ENCODE assay signal across 14 cellular contexts in the genomic region with DNA sequence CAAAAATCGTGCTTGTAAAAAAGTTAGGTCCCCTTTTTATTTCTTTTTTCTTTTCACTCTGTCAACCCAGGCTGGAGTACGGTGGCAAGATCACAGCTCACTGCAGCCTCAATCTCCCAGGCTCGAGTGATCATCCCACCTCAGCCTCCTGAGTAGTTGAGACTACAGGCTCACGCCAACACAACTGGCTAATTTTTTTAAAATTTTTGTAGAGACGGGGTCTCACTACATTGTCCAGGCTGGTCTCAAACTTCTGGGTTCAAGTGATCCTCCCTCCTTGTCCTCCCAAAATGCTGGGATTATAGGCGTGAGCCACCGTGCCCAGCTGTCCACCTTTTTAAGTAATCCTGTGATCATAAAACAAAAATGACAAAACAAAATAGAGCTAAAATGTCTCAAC. TPM values are rescaled to one million over a fixed set of nuclear protein-coding genes. Genes with fewer than 3 reads are reported as not detected.
DNase-seq lines count a peak whose midpoint lies in the region; ATAC-seq, FAIRE-seq and TF ChIP-seq lines count a peak whose summit lies in the region.
"Had no signal": no experiment of that assay in that cellular context is flagged by ENCODE, and none has a peak within 500 bp of the region (broad histone marks: within the 10 kb centered on the region; RNA-seq: fewer than 3 reads in every experiment).

No MANE protein-coding gene starts in this region.

- CTCF ChIA-PET in A549 (lab: Yijun Ruan, JAX): interaction anchor here (0.8 to 11.3 kb wide), 27 partner anchors 9 to 131 kb away, joined by 3 to 136 read pairs (median 5); partner anchors contain the start of gene ARHGAP12
- CTCF ChIA-PET in Panc1 (lab: Charles Lee): interaction anchor here (1.7 kb wide), 1 partner anchor 86 kb away, joined by 13 read pairs; no protein-coding TSS in a partner anchor

- H3K4me3 ChIP-seq in A549 (no peak overlapping the region), Panc1 (ENCODE audit: low read depth in 2 of 2, low read length in 2 of 2) (peak overlapping the region in 1 of 2 experiments; percentile 29; a peak in 2 of 4 replicates), esophagus (ENCODE audit: low read depth in 1 of 2, low read length in 2 of 2) (no peak overlapping the region), pancreas (peak overlapping the region in 2 of 4 donors; percentile 16 to 17)
- H3K4me3 ChIP-seq: lung, testis had no signal

- TF ChIP-seq RAD21 in A549 (conservative IDR thresholded peaks at IDR 0.05 in 1 of 2, IDR thresholded peaks at IDR 0.05 in 1 of 2): no peak

- H3K9me3 Mint-ChIP-seq in T-helper 2 cell treated with Interferon-gamma antibody and Interleukin-4, amounts not matched to agents 5 μg/mL and 100 μg/mL, for 36 hours: no peaks in the 10 kb centered on the region

- TF ChIP-seq EP300 in A549 (IDR thresholded peaks at IDR 0.05): no peak

- H3K9me3 ChIP-seq in A549 (no peaks in the 10 kb centered on the region), Panc1 (ENCODE audit: control insufficient read depth, insufficient read depth, low read depth, low read length) (no peaks in the 10 kb centered on the region), esophagus (ENCODE audit: control insufficient read depth in 2 of 2, insufficient read depth in 1 of 2, low read depth in 1 of 2, low read length in 1 of 2) (no peaks in the 10 kb centered on the region), pancreas (no peaks in the 10 kb centered on the region)
- H3K9me3 ChIP-seq: heart right ventricle, testis had no signal

- no peak for FAIRE-seq in A549 (lab: Jason Lieb, UNC)
- no peak for FAIRE-seq in pancreas (lab: Jason Lieb, UNC)
- FAIRE-seq: GM18507 had no signal

- no peaks in the 10 kb centered on the region for H3K4me1 Mint-ChIP-seq in T-helper 2 cell treated with Interferon-gamma antibody and Interleukin-4, amounts not matched to agents 5 μg/mL and 100 μg/mL, for 36 hours (ENCODE audit: low read depth)

- TF ChIP-seq CTCF in A549 (IDR thresholded peaks at IDR 0.05): no peak
- no peak for TF ChIP-seq CTCF in Panc1 (IDR thresholded peaks at IDR 0.05)
- peak in 1 of 4 donors; percentile 2 for TF ChIP-seq CTCF in pancreas (IDR thresholded peaks at IDR 0.05)

- H3K27me3 Mint-ChIP-seq in T-helper 2 cell treated with Interferon-gamma antibody and Interleukin-4, amounts not matched to agents 5 μg/mL and 100 μg/mL, for 36 hours (ENCODE audit: low read depth): peaks cover 5% of the 10 kb centered on the region
- H3K27me3 Mint-ChIP-seq: activated naive CD4-positive, alpha-beta T cell treated with anti-CD3 and anti-CD28 coated beads, Interleukin-2, amount 50 U/mL, for 24 hours had no signal

- H3K36me3 ChIP-seq in Panc1 (ENCODE audit: control insufficient read depth, insufficient read depth, low read length) (no peaks in the 10 kb centered on the region), esophagus (ENCODE audit: control insufficient read depth in 2 of 2, insufficient read depth in 2 of 2, low read length in 1 of 2) (no peaks in the 10 kb centered on the region), pancreas (no peaks in the 10 kb centered on the region)
- H3K36me3 ChIP-seq: heart right ventricle had no signal

- no TSS peak for BruUV-seq in Panc1 (replicated peaks; lab: Mats Ljungman, UMichigan)

- TF ChIP-seq POLR2A in A549 (IDR thresholded peaks at IDR 0.05; ENCODE audit: low read length): no peak

- DNase-seq in A549 (ENCODE audit: low read depth in 1 of 2, low spot score in 1 of 2) (no peak), Panc1 (ENCODE audit: low read depth, low spot score) (no peak), pancreas (no peak), epidermal melanocyte (ENCODE audit: insufficient read length, low spot score) (no peak), NCI-H1105 treated with DMSO at 0.1 percent for 48 hours (lab: John Stamatoyannopoulos, UW) (no peak)
- no peak for DNase-seq in T-helper 2 cell treated with Interferon-gamma antibody and Interleukin-4, amounts not matched to agents 5 μg/mL and 100 μg/mL, for 36 hours (ENCODE audit: low spot score)
- no peak for DNase-seq in activated CD4-positive, CD25-positive, alpha-beta regulatory T cell (lab: John Stamatoyannopoulos, UW)
- DNase-seq: KG1, testis had no signal

- ATAC-seq in A549 (no peak), Panc1 (no peak), pancreas (no peak)

- in situ Hi-C loops in Panc1 (cut with HindIII; ENCODE audit: low pct_unique_long_range_greater_than_20kb, low sequenced_read_pairs): no loop called here

- H3K27ac Mint-ChIP-seq in T-helper 2 cell treated with Interferon-gamma antibody and Interleukin-4, amounts not matched to agents 5 μg/mL and 100 μg/mL, for 36 hours: no peak overlapping the region
- H3K27ac Mint-ChIP-seq: activated naive CD4-positive, alpha-beta T cell treated with anti-CD3 and anti-CD28 coated beads, Interleukin-2, amount 50 U/mL, for 24 hours had no signal

- H3K4me3 Mint-ChIP-seq in T-helper 2 cell treated with Interferon-gamma antibody and Interleukin-4, amounts not matched to agents 5 μg/mL and 100 μg/mL, for 36 hours: no peak overlapping the region
- H3K4me3 Mint-ChIP-seq: activated naive CD4-positive, alpha-beta T cell treated with anti-CD3 and anti-CD28 coated beads, Interleukin-2, amount 50 U/mL, for 24 hours had no signal

- H3K4me2 ChIP-seq in A549: peak overlapping the region; percentile 62

- H3K36me3 Mint-ChIP-seq in T-helper 2 cell treated with Interferon-gamma antibody and Interleukin-4, amounts not matched to agents 5 μg/mL and 100 μg/mL, for 36 hours (ENCODE audit: low read depth): no peaks in the 10 kb centered on the region
- H3K36me3 Mint-ChIP-seq: activated naive CD4-positive, alpha-beta T cell treated with anti-CD3 and anti-CD28 coated beads, Interleukin-2, amount 50 U/mL, for 24 hours had no signal

- intact Hi-C loops in Panc1 (cut with micrococcal nuclease; ENCODE audit: unreplicated experiment) (loop anchor here (5.0 kb wide), 1 partner anchor 86 kb away; no protein-coding TSS in a partner anchor), pancreas (cut with DNase I) (no loop called here)

- POLR2A ChIA-PET in A549 (lab: Yijun Ruan, JAX): interaction anchor here (0.6 to 1.5 kb wide), 2 partner anchors 19 to 46 kb away, joined by 5 to 6 read pairs; partner anchors contain the start of gene ARHGAP12
- POLR2A ChIA-PET in Panc1 (lab: Charles Lee): interaction anchor here (0.6 kb wide), 1 partner anchor 103 kb away, joined by 5 read pairs; no protein-coding TSS in a partner anchor

- 64% methylated on average over 7 of the region's 7 CpGs for WGBS in A549 (ENCODE audit: missing lambda C conversion rate)
- 68 to 76% methylated on average over 7 of the region's 7 CpGs for WGBS in esophagus, 2 donors
- WGBS in pancreas, 2 donors: 58 to 60% methylated on average over 7 of the region's 7 CpGs

- H3K27me3 ChIP-seq in Panc1 (ENCODE audit: control insufficient read depth, insufficient read depth, low read length) (no peaks in the 10 kb centered on the region), esophagus (ENCODE audit: control insufficient read depth in 1 of 2, insufficient read depth in 2 of 2, low read length in 2 of 2) (no peaks in the 10 kb centered on the region), pancreas (no peaks in the 10 kb centered on the region)
- H3K27me3 ChIP-seq: heart right ventricle, testis had no signal

- peaks cover 61% of the 10 kb centered on the region for H3K4me1 ChIP-seq in A549
- H3K4me1 ChIP-seq in Panc1 (ENCODE audit: control insufficient read depth, insufficient read depth, low read length): peaks cover 33% of the 10 kb centered on the region
- H3K4me1 ChIP-seq in esophagus (ENCODE audit: control insufficient read depth in 2 of 2, insufficient read depth in 2 of 2, low read length in 1 of 2): no peaks in the 10 kb centered on the region
- peaks cover 26 to 38% (median 32%) of the 10 kb centered on the region in 3 donors for H3K4me1 ChIP-seq in pancreas
- H3K4me1 ChIP-seq: testis had no signal

- H3K27ac ChIP-seq in A549 (peak overlapping the region; percentile 72 to 82), Panc1 (ENCODE audit: low read length) (peak overlapping the region; percentile 97), esophagus (ENCODE audit: low read depth in 2 of 2, low read length in 1 of 2) (peak overlapping the region; percentile 52 to 71), pancreas (peak overlapping the region in 3 of 4 donors; percentile 26 to 51 (median 42))
- H3K27ac ChIP-seq: testis had no signal

TF ChIP-seq in A549, 52 proteins besides CTCF, POLR2A, EP300 and RAD21:
- TF ChIP-seq EHF (CRISPR knock-in tag; IDR thresholded peaks at IDR 0.05) (no peak), JUN (IDR thresholded peaks at IDR 0.05) (0 out of 5 replicates have a peak, but pooled peaks of 1 of the 2 experiments have one; percentile 4)
TF ChIP-seq in A549: peak in this region for 1.

RNA-seq across cellular contexts. Expression of gene ARHGAP12, which starts 19.4 kb away (rescaled TPM):
- 39.0 and 49.3 TPM in 2 replicates for polyA plus RNA-seq in A549 (2011; rRNA removed)
- 6.3 and 7.7 TPM in 2 replicates for polyA plus RNA-seq in A549 (2012; cell fraction: cytosol; rRNA removed)
- polyA plus RNA-seq in A549 (2012; cell fraction: nucleus; rRNA removed): 6.2 and 12.8 TPM in 2 replicates
- polyA plus RNA-seq in A549 (2017; fragmentation: RNase III; extraction: RNeasy Plus Mini Kit Qiagen cat#74134 plus additional on column Dnase treatment): 22.1 to 26.9 TPM (median 24.8 TPM) in 3 replicates
- 32.2 and 32.4 TPM in 2 replicates for polyA minus RNA-seq in A549 (2011; rRNA and poly(A)+ RNA removed)
- 22.9 TPM for total RNA-seq in Panc1 (2021; ENCODE audit: unreplicated experiment)
- 12.0 TPM for polyA plus RNA-seq in Panc1 (2012; ENCODE audit: insufficient read length)
- 10 to 100 TPM in 1 of 2 donors, 1 to 10 TPM in 1; 6.9 to 19.8 TPM for polyA plus RNA-seq in esophagus
- total RNA-seq in pancreas: 10 to 100 TPM; 16.3 to 27.0 (median 21.3) TPM
- 10 to 100 TPM; 24.7 to 30.1 TPM for polyA plus RNA-seq in pancreas

Comparison
In these comparisons a context has a peak if more than half of its experiments do, and no peak if none do; other contexts are left out.
1. H3K27ac ChIP-seq: peak in every context shown above with its lines; median percentile 97 in Panc1; 77 in A549; 62 in esophagus; 42 in pancreas.